Comparison of ENCODE assay signal across 11 cellular contexts in genomic region chr9:80061940-80062339, GRCh38.
DNase-seq lines count a peak whose midpoint lies in the region; ATAC-seq and TF ChIP-seq lines count a peak whose summit lies in the region.
"Had no signal": no experiment of that assay in that cellular context is flagged by ENCODE, and none has a peak within 500 bp of the region (broad histone marks: within the 10 kb centered on the region; RNA-seq: fewer than 3 reads in every experiment).

No MANE protein-coding gene starts in this region.

- in situ Hi-C loops in brain microvascular endothelial cell (cut with HindIII; ENCODE audit: low pct_ligation_motif_present, low sequenced_read_pairs), result no loop called here

- no peaks in the 10 kb centered on the region for H3K27me3 ChIP-seq in brain microvascular endothelial cell (replicated peaks)
- no peaks in the 10 kb centered on the region for H3K27me3 ChIP-seq in left lung
- H3K27me3 ChIP-seq in aorta (ENCODE audit: control insufficient read depth in 1 of 2, insufficient read depth in 2 of 2, low read length in 1 of 2), result no peaks in the 10 kb centered on the region

- H3K9me3 ChIP-seq in left lung, result peaks cover 0 to 26% of the 10 kb centered on the region in 2 donors
- no peaks in the 10 kb centered on the region for H3K9me3 ChIP-seq in aorta (ENCODE audit: control insufficient read depth, low read length)

- DNase-seq in Right ventricle myocardium superior (no peak), cardiac septum (ENCODE audit: low spot score) (no peak), brain microvascular endothelial cell (peak; percentile 97), left lung (no peak), aorta (peak in 1 of 2 donors; percentile 48), NOMO-1 treated with DMSO at 0.1 percent for 48 hours (lab: John Stamatoyannopoulos, UW; ENCODE audit: unreplicated experiment) (no peak)
- DNase-seq in stimulated activated naive CD4-positive, alpha-beta T cell (lab: John Stamatoyannopoulos, UW), result no peak
- DNase-seq: activated naive CD4-positive, alpha-beta T cell; T-helper 9 cell had no signal

- ATAC-seq in Right ventricle myocardium superior (ENCODE audit: poor library complexity) (peak; percentile 71), left lung (peak; percentile 52), aorta (ENCODE audit: low FRiP score) (peak; percentile 81), GM18520 (IDR thresholded peaks at IDR 0.05; ENCODE audit: unreplicated experiment) (no peak)

- intact Hi-C loops in Right ventricle myocardium superior (cut with DNase I) (no loop called here), cardiac septum (cut with DNase I) (no loop called here), left lung (cut with DNase I) (no loop called here), aorta (cut with DNase I) (loop anchor here (5.0 to 10.0 kb wide), 2 partner anchors 377 to 490 kb away; partner anchors contain the start of gene TLE4 (in 2 of the 2))

- H3K36me3 ChIP-seq in brain microvascular endothelial cell (replicated peaks) (no peaks in the 10 kb centered on the region), left lung (no peaks in the 10 kb centered on the region), aorta (ENCODE audit: control insufficient read depth in 1 of 2, insufficient read depth in 2 of 2, low read length in 1 of 2) (peaks cover 0 to 2% of the 10 kb centered on the region in 2 donors)

- TF ChIP-seq CTCF in brain microvascular endothelial cell (IDR thresholded peaks at IDR 0.05; ENCODE audit: low read depth, low read length, missing control alignments) (no peak), left lung (IDR thresholded peaks at IDR 0.05) (no peak)

- 0 to 4% methylated on average over 2 of the region's 2 CpGs for WGBS in aorta, 2 donors

- peak overlapping the region; percentile 81 for H3K27ac ChIP-seq in brain microvascular endothelial cell
- H3K27ac ChIP-seq in left lung, result no peak overlapping the region
- peak overlapping the region; percentile 82 to 95 for H3K27ac ChIP-seq in aorta (ENCODE audit: low read depth in 1 of 2, low read length in 2 of 2)
- H3K27ac ChIP-seq: C4-2B had no signal

- H3K4me3 ChIP-seq in brain microvascular endothelial cell (ENCODE audit: low read depth, low read length) (no peak overlapping the region), left lung (no peak overlapping the region), aorta (ENCODE audit: low read length in 2 of 2) (no peak overlapping the region)

- H3K4me1 ChIP-seq in left lung (no peaks in the 10 kb centered on the region), aorta (ENCODE audit: control insufficient read depth in 1 of 2, insufficient read depth in 2 of 2, low read length in 2 of 2) (peaks cover 4 to 7% of the 10 kb centered on the region in 2 donors)

Comparison
In these comparisons a context has a peak if more than half of its experiments do, and no peak if none do; other contexts are left out.
1. H3K27ac ChIP-seq: peak in brain microvascular endothelial cell (single experiment) and aorta (2 of 2); none in left lung (0 of 2).
2. intact Hi-C loops: an anchor here in aorta (5.0 to 10.0 kb wide); none called in Right ventricle myocardium superior, cardiac septum and left lung.